Comparison of ENCODE assay signal across 8 cellular contexts in the genomic region with DNA sequence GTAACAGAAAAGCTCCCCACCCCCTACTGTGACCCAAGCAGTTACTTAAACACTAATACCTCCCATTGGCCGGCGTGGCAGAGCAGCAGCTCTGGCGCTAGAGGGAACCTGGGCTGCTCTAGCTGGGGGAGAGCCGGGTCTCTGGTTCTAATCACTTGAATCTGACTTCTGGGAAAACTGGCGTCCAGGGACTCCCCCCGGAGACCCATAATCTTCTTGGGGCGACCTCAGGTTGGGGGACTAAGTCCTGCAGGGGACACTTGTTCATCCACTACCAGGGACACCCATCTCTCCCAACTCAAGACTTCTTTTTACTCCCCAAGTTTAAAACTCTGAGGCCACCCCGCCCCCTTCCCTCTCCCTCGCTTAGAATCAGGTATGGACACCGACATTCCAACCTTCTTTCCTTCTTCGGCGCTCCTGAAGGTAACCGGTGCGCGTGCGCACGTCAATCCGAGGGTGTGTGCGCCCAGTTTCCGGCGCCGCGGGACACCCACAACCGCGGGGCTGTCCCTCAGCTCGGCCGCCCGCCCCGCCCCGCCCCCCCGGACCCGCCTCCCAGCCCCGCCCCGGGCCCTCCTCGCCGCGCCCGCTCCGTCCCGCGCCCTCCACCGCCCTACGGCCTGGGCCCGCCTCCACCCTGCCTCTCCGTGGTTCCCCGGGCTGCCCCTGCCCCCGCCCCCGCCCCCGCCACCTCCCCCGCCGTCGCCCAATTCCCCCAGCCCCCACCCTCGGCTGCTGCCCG. TPM values are rescaled to one million over a fixed set of nuclear protein-coding genes. Genes with fewer than 3 reads are reported as not detected.
DNase-seq lines count a peak whose midpoint lies in the region; ATAC-seq and TF ChIP-seq lines count a peak whose summit lies in the region.

A gene with protein sequence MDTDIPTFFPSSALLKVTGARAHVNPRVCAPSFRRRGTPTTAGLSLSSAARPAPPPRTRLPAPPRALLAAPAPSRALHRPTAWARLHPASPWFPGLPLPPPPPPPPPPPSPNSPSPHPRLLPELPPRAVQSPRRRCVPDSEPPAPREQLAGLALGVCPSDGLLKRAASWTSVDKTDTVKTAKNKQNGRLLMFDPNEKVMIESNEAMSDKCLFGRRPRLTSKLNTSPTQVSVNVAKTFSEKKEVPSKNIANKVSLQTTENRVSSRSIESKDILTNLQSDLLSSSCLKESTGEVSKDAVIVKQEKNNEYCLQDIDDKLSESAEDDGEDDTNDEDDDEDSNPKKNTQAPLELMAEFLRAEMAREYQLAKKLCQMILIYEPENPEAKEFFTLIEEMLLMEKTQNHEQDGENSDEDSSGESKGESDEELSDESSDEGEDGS (plus strand): TSS at position 75 of the 745 bp plus-strand sequence. CDS start 304 bp downstream, at position 379.

- TF ChIP-seq EP300 in neural cell (conservative IDR thresholded peaks at IDR 0.05; ENCODE audit: poor library complexity, severe bottlenecking) = no peak

- POLR2A ChIA-PET in Caco-2 (lab: Charles Lee) = interaction anchor here (0.8 to 1.5 kb wide), 5 partner anchors 27 to 363 kb away, joined by 3 to 10 read pairs (median 7); partner anchors contain the start of genes GORASP2 and SP5

- H3K4me3 Mint-ChIP-seq in Caco-2 (ENCODE audit: unreplicated experiment) (peak within 1 kb of the TSS; percentile 93), IgD-negative memory B cell (peak within 1 kb of the TSS; percentile 80 to 92 (median 84))
- peak within 1 kb of the TSS; percentile 94 for H3K4me3 Mint-ChIP-seq in activated T-helper 2 cell treated with anti-CD3 and anti-CD28 coated beads, Interferon-gamma antibody, Interleukin-2, Interleukin-4, amounts not matched to agents 10 μg/mL and 5 μg/mL and 100 μg/mL, durations not matched to agents 14 hours and 24 hours and 36 hours (ENCODE audit: low read depth)
- H3K4me3 Mint-ChIP-seq in stimulated activated naive CD8-positive, alpha-beta T cell treated with anti-CD3 and anti-CD28 coated beads, Interleukin-15, Interleukin-2, amounts not matched to agents 100 ng/mL and 50 ng/mL, for 24 hours = peak within 1 kb of the TSS; percentile 90

- H3K27ac Mint-ChIP-seq in Caco-2 (ENCODE audit: unreplicated experiment) = peak within 1 kb of the TSS; percentile 97
- H3K27ac Mint-ChIP-seq in IgD-negative memory B cell = peak within 1 kb of the TSS in 2 of 3 donors; percentile 76 to 86
- H3K27ac Mint-ChIP-seq in activated T-helper 2 cell treated with anti-CD3 and anti-CD28 coated beads, Interferon-gamma antibody, Interleukin-2, Interleukin-4, amounts not matched to agents 10 μg/mL and 5 μg/mL and 100 μg/mL, durations not matched to agents 14 hours and 24 hours and 36 hours = peak within 1 kb of the TSS; percentile 85
- H3K27ac Mint-ChIP-seq in stimulated activated naive CD8-positive, alpha-beta T cell treated with anti-CD3 and anti-CD28 coated beads, Interleukin-15, Interleukin-2, amounts not matched to agents 100 ng/mL and 50 ng/mL, for 24 hours = peak within 1 kb of the TSS; percentile 56

- no peaks in the 10 kb centered on the region for H4K20me1 ChIP-seq in neural cell (ENCODE audit: insufficient read depth)

- no peaks in the 10 kb centered on the region for H3K9me3 Mint-ChIP-seq in Caco-2 (ENCODE audit: unreplicated experiment)
- H3K9me3 Mint-ChIP-seq in IgD-negative memory B cell = peaks cover 0 to 2% (median 0%) of the 10 kb centered on the region in 3 donors
- H3K9me3 Mint-ChIP-seq in activated T-helper 2 cell treated with anti-CD3 and anti-CD28 coated beads, Interferon-gamma antibody, Interleukin-2, Interleukin-4, amounts not matched to agents 10 μg/mL and 5 μg/mL and 100 μg/mL, durations not matched to agents 14 hours and 24 hours and 36 hours = no peaks in the 10 kb centered on the region
- H3K9me3 Mint-ChIP-seq in stimulated activated naive CD8-positive, alpha-beta T cell treated with anti-CD3 and anti-CD28 coated beads, Interleukin-15, Interleukin-2, amounts not matched to agents 100 ng/mL and 50 ng/mL, for 24 hours = no peaks in the 10 kb centered on the region

- H3K4me3 ChIP-seq in Caco-2 (ENCODE audit: low read depth, low read length) = peak within 1 kb of the TSS; percentile 80
- peak within 1 kb of the TSS; percentile 93 for H3K4me3 ChIP-seq in neural cell (ENCODE audit: low read length)

- H2AFZ ChIP-seq in neural cell (ENCODE audit: low read depth, low read length) = peak within 1 kb of the TSS; percentile 52

- H3K27ac ChIP-seq in neural cell (ENCODE audit: low read length) = peak within 1 kb of the TSS; percentile 48

- H3K36me3 ChIP-seq in Caco-2 (ENCODE audit: control insufficient read depth, insufficient read depth, low read length) (no peaks in the 10 kb centered on the region; the same call in 1 of the 2 replicates), neural cell (ENCODE audit: insufficient read depth, low read length) (no peaks in the 10 kb centered on the region)

- CTCF ChIA-PET in Caco-2 (lab: Charles Lee) = interaction anchor here (0.6 to 1.5 kb wide), 7 partner anchors 32 to 410 kb away, joined by 3 to 5 read pairs (median 3); partner anchors contain the start of gene GORASP2

- no peaks in the 10 kb centered on the region for H3K9me2 ChIP-seq in neural cell (ENCODE audit: insufficient read depth, low read length)

- H3K4me1 Mint-ChIP-seq in Caco-2 (ENCODE audit: low read depth, unreplicated experiment) (peaks cover 21% of the 10 kb centered on the region), IgD-negative memory B cell (peaks cover 4 to 13% (median 8%) of the 10 kb centered on the region in 3 donors)
- peaks cover 10% of the 10 kb centered on the region for H3K4me1 Mint-ChIP-seq in activated T-helper 2 cell treated with anti-CD3 and anti-CD28 coated beads, Interferon-gamma antibody, Interleukin-2, Interleukin-4, amounts not matched to agents 10 μg/mL and 5 μg/mL and 100 μg/mL, durations not matched to agents 14 hours and 24 hours and 36 hours (ENCODE audit: low read depth)
- H3K4me1 Mint-ChIP-seq in stimulated activated naive CD8-positive, alpha-beta T cell treated with anti-CD3 and anti-CD28 coated beads, Interleukin-15, Interleukin-2, amounts not matched to agents 100 ng/mL and 50 ng/mL, for 24 hours (ENCODE audit: low read depth) = peaks cover 18% of the 10 kb centered on the region

- TF ChIP-seq CTCF in Caco-2 (IDR thresholded peaks at IDR 0.05; ENCODE audit: insufficient read depth in 1 of 2, low read depth in 1 of 2, low read length in 1 of 2, severe bottlenecking in 1 of 2, unreplicated experiment in 1 of 2) (peak in 1 of 2 experiments; percentile 31), neural cell (IDR thresholded peaks at IDR 0.05; ENCODE audit: poor library complexity, severe bottlenecking) (peak; percentile 46)

- peaks cover 40% of the 10 kb centered on the region for H3K4me1 ChIP-seq in Caco-2

- H3K79me2 ChIP-seq in neural cell (replicated peaks; ENCODE audit: insufficient read depth, low read length) = no peaks in the 10 kb centered on the region

- H3K27me3 Mint-ChIP-seq in Caco-2 (ENCODE audit: insufficient read depth, unreplicated experiment) (no peaks in the 10 kb centered on the region), IgD-negative memory B cell (peaks cover 12% of the 10 kb centered on the region)
- peaks cover 36% of the 10 kb centered on the region for H3K27me3 Mint-ChIP-seq in activated T-helper 2 cell treated with anti-CD3 and anti-CD28 coated beads, Interferon-gamma antibody, Interleukin-2, Interleukin-4, amounts not matched to agents 10 μg/mL and 5 μg/mL and 100 μg/mL, durations not matched to agents 14 hours and 24 hours and 36 hours (ENCODE audit: low read depth)
- H3K27me3 Mint-ChIP-seq in stimulated activated naive CD8-positive, alpha-beta T cell treated with anti-CD3 and anti-CD28 coated beads, Interleukin-15, Interleukin-2, amounts not matched to agents 100 ng/mL and 50 ng/mL, for 24 hours = peaks cover 24% of the 10 kb centered on the region

- H3K27me3 ChIP-seq in Caco-2 (replicated peaks; ENCODE audit: control insufficient read depth, insufficient read depth, low read length) = no peaks in the 10 kb centered on the region
- H3K27me3 ChIP-seq in neural cell (ENCODE audit: insufficient read depth, low read depth, low read length) = peaks cover 2% of the 10 kb centered on the region

- H3K36me3 Mint-ChIP-seq in Caco-2 (ENCODE audit: insufficient read depth, unreplicated experiment) = peaks cover 20% of the 10 kb centered on the region
- H3K36me3 Mint-ChIP-seq in IgD-negative memory B cell = no peaks in the 10 kb centered on the region
- H3K36me3 Mint-ChIP-seq in activated T-helper 2 cell treated with anti-CD3 and anti-CD28 coated beads, Interferon-gamma antibody, Interleukin-2, Interleukin-4, amounts not matched to agents 10 μg/mL and 5 μg/mL and 100 μg/mL, durations not matched to agents 14 hours and 24 hours and 36 hours (ENCODE audit: low read depth) = no peaks in the 10 kb centered on the region
- H3K36me3 Mint-ChIP-seq in stimulated activated naive CD8-positive, alpha-beta T cell treated with anti-CD3 and anti-CD28 coated beads, Interleukin-15, Interleukin-2, amounts not matched to agents 100 ng/mL and 50 ng/mL, for 24 hours (ENCODE audit: low read depth) = no peaks in the 10 kb centered on the region

- peak within 1 kb of the TSS; percentile 54 for H3K4me2 ChIP-seq in neural cell (ENCODE audit: low read length)

- H3K9me3 ChIP-seq in Caco-2 (no peaks in the 10 kb centered on the region), neural cell (ENCODE audit: low read length) (no peaks in the 10 kb centered on the region)

- intact Hi-C loops in Caco-2 (cut with micrococcal nuclease; ENCODE audit: unreplicated experiment) = loop anchor here (1.0 to 2.0 kb wide), 3 partner anchors 32 to 55 kb away; partner anchors contain the start of gene SP5
- intact Hi-C loops in activated T-helper 2 cell treated with anti-CD3 and anti-CD28 coated beads, Interferon-gamma antibody, Interleukin-2, Interleukin-4, amounts not matched to agents 10 μg/mL and 5 μg/mL and 100 μg/mL, durations not matched to agents 14 hours and 24 hours and 36 hours (cut with micrococcal nuclease) = loop anchor here (2.0 kb wide), 3 partner anchors 44 to 408 kb away; partner anchors contain the start of gene SP5

- peak; percentile 93 for DNase-seq in Caco-2
- peak; percentile 75 for DNase-seq in RPMI7951 (ENCODE audit: low read depth)
- DNase-seq in activated T-helper 2 cell treated with anti-CD3 and anti-CD28 coated beads, Interferon-gamma antibody, Interleukin-2, Interleukin-4, amounts not matched to agents 10 μg/mL and 5 μg/mL and 100 μg/mL, durations not matched to agents 14 hours and 24 hours and 36 hours (ENCODE audit: low spot score) = peak; percentile 68
- DNase-seq in fibroblast of the conjunctiva (ENCODE audit: low read depth) = peak; percentile 34

- TF ChIP-seq RAD21 in neural cell (conservative IDR thresholded peaks at IDR 0.05) = peak; percentile 30

- H3K9ac ChIP-seq in neural cell (ENCODE audit: low read length) = peak within 1 kb of the TSS; percentile 75

- H3F3A ChIP-seq in neural cell (ENCODE audit: insufficient read depth, low read length, poor library complexity, severe bottlenecking) = no peaks in the 10 kb centered on the region

- BruUV-seq in Caco-2 (replicated peaks; lab: Mats Ljungman, UMichigan) = no TSS peak

- peak; percentile 78 for ATAC-seq in GM21528 (IDR thresholded peaks at IDR 0.05; ENCODE audit: low FRiP score, unreplicated experiment)

RNA-seq across cellular contexts. Expression of the gene that starts here (rescaled TPM):
- 3.1 and 3.3 TPM in 2 replicates for total RNA-seq in Caco-2 (2022)
- polyA plus RNA-seq in IgD-negative memory B cell = not detected
- 0.29 TPM in 1 of 2 replicates, not detected in the other for total RNA-seq in RPMI7951 (2014; rRNA removed; shearing (Covaris generic))
- not detected in 2 replicates for total RNA-seq in activated T-helper 2 cell treated with anti-CD3 and anti-CD28 coated beads, Interferon-gamma antibody, Interleukin-2, Interleukin-4, amounts not matched to agents 10 μg/mL and 5 μg/mL and 100 μg/mL, durations not matched to agents 14 hours and 24 hours and 36 hours
- 1.3 TPM in 1 of 2 replicates, not detected in the other for polyA plus RNA-seq in neural cell
- polyA minus RNA-seq in neural cell = not detected in 2 replicates

Comparison
In these comparisons a context has a peak if more than half of its experiments do, and no peak if none do; other contexts are left out.
1. Peak in every context shown above with its lines: DNase-seq, ATAC-seq, H3K4me3 ChIP-seq and H3K27ac ChIP-seq.
2. Peak in DNase-seq in RPMI7951; RNA of the gene not detected or under 1 TPM.
3. Peak in DNase-seq in activated T-helper 2 cell treated with anti-CD3 and anti-CD28 coated beads, Interferon-gamma antibody, Interleukin-2, Interleukin-4, amounts not matched to agents 10 μg/mL and 5 μg/mL and 100 μg/mL, durations not matched to agents 14 hours and 24 hours and 36 hours; RNA of the gene not detected or under 1 TPM.
4. DNase-seq: peak in every context shown above with its lines; median percentile 93 in Caco-2; 75 in RPMI7951; 68 in activated T-helper 2 cell treated with anti-CD3 and anti-CD28 coated beads, Interferon-gamma antibody, Interleukin-2, Interleukin-4, amounts not matched to agents 10 μg/mL and 5 μg/mL and 100 μg/mL, durations not matched to agents 14 hours and 24 hours and 36 hours; 34 in fibroblast of the conjunctiva.